8 cellular contexts compared by ENCODE assay signal in genomic region chr22:24894998-24895397, GRCh38. TPM values are rescaled to one million over a fixed set of nuclear protein-coding genes. Genes with fewer than 3 reads are reported as not detected.
DNase-seq lines count a peak whose midpoint lies in the region; ATAC-seq and TF ChIP-seq lines count a peak whose summit lies in the region.

No MANE protein-coding gene starts in this region.

- H3K4me1 ChIP-seq in Panc1 (ENCODE audit: control insufficient read depth, insufficient read depth, low read length), result peaks cover 29% of the 10 kb centered on the region

- no peak for TF ChIP-seq CTCF in Panc1 (IDR thresholded peaks at IDR 0.05)

- no peaks in the 10 kb centered on the region for H3K36me3 ChIP-seq in Panc1 (ENCODE audit: control insufficient read depth, insufficient read depth, low read length)

- peak overlapping the region; percentile 3 to 35; a peak in 2 of 4 replicates for H3K4me3 ChIP-seq in Panc1 (ENCODE audit: low read depth in 2 of 2, low read length in 2 of 2)

- BruUV-seq in Panc1 (replicated peaks; lab: Mats Ljungman, UMichigan), result no TSS peak

- CTCF ChIA-PET in Panc1 (lab: Charles Lee), result interaction anchor here (0.6 kb wide), 1 partner anchor 64 kb away, joined by 9 read pairs; no protein-coding TSS in a partner anchor

- peak; percentile 82 for ATAC-seq in Panc1

- POLR2A ChIA-PET in Panc1 (lab: Charles Lee), result interaction anchor here (0.6 kb wide), 1 partner anchor 554 kb away, joined by 3 read pairs; no protein-coding TSS in a partner anchor

- DNase-seq in ELR (ENCODE audit: low read depth) (peak; percentile 5), Panc1 (ENCODE audit: low read depth, low spot score) (no peak), globus pallidus (ENCODE audit: low spot score) (peak; percentile 4), renal cortical epithelial cell (ENCODE audit: low read depth) (peak; percentile 71), KBM-7 (no peak), T-helper 9 cell (no peak), cerebellar nuclear complex (lab: John Stamatoyannopoulos, UW) (no peak)
- no peak for DNase-seq in activated T-cell treated with anti-CD3 and anti-CD28 coated beads, Interleukin-2, amount 50 U/mL, for 1 hour

- no peaks in the 10 kb centered on the region for H3K27me3 ChIP-seq in Panc1 (ENCODE audit: control insufficient read depth, insufficient read depth, low read length)

- in situ Hi-C loops in Panc1 (cut with HindIII; ENCODE audit: low pct_unique_long_range_greater_than_20kb, low sequenced_read_pairs), result no loop called here
- in situ Hi-C loops in KBM-7 (cut with MboI; ENCODE audit: low pct_unique_long_range_greater_than_20kb, low sequenced_read_pairs), result no loop called here

- peak overlapping the region; percentile 93 for H3K27ac ChIP-seq in Panc1 (ENCODE audit: low read length)

- H3K9me3 ChIP-seq in Panc1 (ENCODE audit: control insufficient read depth, insufficient read depth, low read depth, low read length), result no peaks in the 10 kb centered on the region

- intact Hi-C loops in Panc1 (cut with micrococcal nuclease; ENCODE audit: unreplicated experiment), result no loop called here

RNA-seq across cellular contexts. Expression of gene LHFPL7, which starts 51.5 kb away (rescaled TPM):
- total RNA-seq in Panc1 (2021; ENCODE audit: unreplicated experiment) (not detected), renal cortical epithelial cell (not detected in 2 replicates)
- polyA plus RNA-seq in Panc1 (2012; ENCODE audit: insufficient read length), result not detected

RNA-seq across cellular contexts. Expression of gene KIAA1671, which starts 57.5 kb away (rescaled TPM):
- 48.1 TPM for total RNA-seq in Panc1 (2021; ENCODE audit: unreplicated experiment)
- 21.9 TPM for polyA plus RNA-seq in Panc1 (2012; ENCODE audit: insufficient read length)
- 15.5 and 31.1 TPM in 2 replicates for total RNA-seq in renal cortical epithelial cell

Comparison
In these comparisons a context has a peak if more than half of its experiments do, and no peak if none do; other contexts are left out.
1. DNase-seq: peak in ELR (single experiment), globus pallidus (single experiment) and renal cortical epithelial cell (single experiment); none in Panc1 (single experiment), KBM-7 (single experiment), activated T-cell treated with anti-CD3 and anti-CD28 coated beads, Interleukin-2, amount 50 U/mL, for 1 hour (single experiment), T-helper 9 cell (single experiment) and cerebellar nuclear complex (0 of 2).